7 cellular contexts compared by ENCODE assay signal in genomic region chr1:230406727-230407126, GRCh38. TPM values are rescaled to one million over a fixed set of nuclear protein-coding genes. Genes with fewer than 3 reads are reported as not detected.
"Had no signal": no experiment of that assay in that cellular context is flagged by ENCODE, and none has a peak within 500 bp of the region (broad histone marks: within the 10 kb centered on the region; RNA-seq: fewer than 3 reads in every experiment).

No MANE protein-coding gene starts in this region.

RNA-seq across cellular contexts. Expression of gene PGBD5, which starts 19.4 kb away (rescaled TPM):
- total RNA-seq: activated CD4-positive, alpha-beta memory T cell treated with anti-CD3 and anti-CD28 coated beads, Interleukin-2, amount 10 ng/mL, durations not matched to agents 7 days and 5 days; activated CD4-positive, alpha-beta T cell treated with anti-CD3 and anti-CD28 coated beads, Interleukin-2, amount 10 ng/mL, durations not matched to agents 7 days and 5 days; activated CD8-positive, alpha-beta memory T cell treated with anti-CD3 and anti-CD28 coated beads, Interleukin-2, amount 10 ng/mL, durations not matched to agents 7 days and 5 days; activated CD8-positive, alpha-beta T cell treated with anti-CD3 and anti-CD28 coated beads, Interleukin-2, amount 10 ng/mL, durations not matched to agents 7 days and 5 days; activated naive CD8-positive, alpha-beta T cell treated with anti-CD3 and anti-CD28 coated beads, Interleukin-2, amount 10 ng/mL, durations not matched to agents 7 days and 5 days; activated T-helper 2 cell treated with anti-CD3 and anti-CD28 coated beads, Interferon-gamma antibody, Interleukin-2, Interleukin-4, amounts not matched to agents 10 μg/mL and 5 μg/mL and 100 μg/mL, durations not matched to agents 14 hours and 24 hours and 36 hours; ascending aorta had no signal
